Comparison of ENCODE assay signal across 14 cellular contexts in genomic region chr2:58137221-58137620, GRCh38.
DNase-seq lines count a peak whose midpoint lies in the region; ATAC-seq and TF ChIP-seq lines count a peak whose summit lies in the region.
"Had no signal": no experiment of that assay in that cellular context is flagged by ENCODE, and none has a peak within 500 bp of the region (broad histone marks: within the 10 kb centered on the region; RNA-seq: fewer than 3 reads in every experiment).

No MANE protein-coding gene starts in this region.

- no peak for TF ChIP-seq CTCF in astrocyte of the cerebellum (IDR thresholded peaks at IDR 0.05; ENCODE audit: low read depth, low read length, missing control alignments)
- TF ChIP-seq CTCF in lower leg skin (IDR thresholded peaks at IDR 0.05) = no peak

- no peak overlapping the region for H3K4me3 ChIP-seq in astrocyte of the cerebellum (ENCODE audit: low read depth, low read length)
- no peak overlapping the region for H3K4me3 ChIP-seq in lower leg skin (ENCODE audit: low read depth, poor library complexity, severe bottlenecking)
- H3K4me3 ChIP-seq: BLaER1, spleen, uterus had no signal

- intact Hi-C loops in lower leg skin (cut with DNase I; ENCODE audit: low total_unique reads) = no loop called here

- H3K36me3 Mint-ChIP-seq in effector memory CD8-positive, alpha-beta T cell (ENCODE audit: insufficient read depth) = peaks cover 12% of the 10 kb centered on the region

- ATAC-seq in HG03378 (IDR thresholded peaks at IDR 0.05; ENCODE audit: unreplicated experiment) = peak; percentile 68
- ATAC-seq in effector memory CD8-positive, alpha-beta T cell (replicated peaks) = no peak
- ATAC-seq: HCT116 had no signal

- DNase-seq in ELR (ENCODE audit: low read depth) (peak; percentile 65), astrocyte of the cerebellum (ENCODE audit: low read depth) (peak; percentile 66), iris pigment epithelial cell (ENCODE audit: low read depth) (peak; percentile 74), NCI-H187 (lab: John Stamatoyannopoulos, UW) (no peak), lower leg skin (ENCODE audit: low spot score in 2 of 2) (no peak), NCI-H2107 (lab: John Stamatoyannopoulos, UW) (no peak)
- DNase-seq in effector memory CD8-positive, alpha-beta T cell = no peak
- DNase-seq: erythroblast, GF-D8, spleen, uterus had no signal

- H3K4me3 Mint-ChIP-seq in effector memory CD8-positive, alpha-beta T cell = no peak overlapping the region

- no peaks in the 10 kb centered on the region for H3K27me3 Mint-ChIP-seq in effector memory CD8-positive, alpha-beta T cell

- in situ Hi-C loops in astrocyte of the cerebellum (cut with HindIII; ENCODE audit: low sequenced_read_pairs) = no loop called here

- H3K9me3 Mint-ChIP-seq in effector memory CD8-positive, alpha-beta T cell = no peaks in the 10 kb centered on the region

- no peak for TF ChIP-seq POLR2A in lower leg skin (IDR thresholded peaks at IDR 0.05)

- no peaks in the 10 kb centered on the region for H3K4me1 Mint-ChIP-seq in effector memory CD8-positive, alpha-beta T cell (ENCODE audit: low read depth in 2 of 2)

- no peak overlapping the region for H3K27ac Mint-ChIP-seq in effector memory CD8-positive, alpha-beta T cell

Comparison
In these comparisons a context has a peak if more than half of its experiments do, and no peak if none do; other contexts are left out.
1. DNase-seq: peak in ELR (single experiment), astrocyte of the cerebellum (single experiment) and iris pigment epithelial cell (single experiment); none in effector memory CD8-positive, alpha-beta T cell (0 of 3), NCI-H187 (0 of 2), lower leg skin (0 of 2) and NCI-H2107 (single experiment).